In the genomic region with DNA sequence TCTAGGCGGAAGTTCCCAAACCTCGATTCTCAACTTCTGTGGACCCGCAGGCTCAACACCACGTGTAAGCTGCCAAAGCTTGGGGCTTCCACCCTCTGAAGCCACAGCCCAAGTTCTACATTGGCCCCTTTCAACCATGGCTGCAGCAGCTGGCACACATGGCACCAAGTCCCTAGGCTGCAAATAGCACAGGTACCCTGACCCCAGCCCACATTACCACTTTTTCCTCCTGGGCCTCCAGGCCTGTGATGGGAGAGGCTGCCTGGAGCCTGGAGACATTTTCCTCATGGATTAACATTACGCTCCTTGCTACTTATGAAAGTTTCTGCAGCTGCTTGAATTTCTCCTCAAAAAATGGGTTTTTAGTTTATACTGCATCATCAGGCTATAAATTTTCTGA, we compare ENCODE assay signal across 3 cellular contexts.
"Had no signal": no experiment of that assay in that cellular context is flagged by ENCODE, and none has a peak within 500 bp of the region (broad histone marks: within the 10 kb centered on the region; RNA-seq: fewer than 3 reads in every experiment).

No MANE protein-coding gene starts in this region.

- H3K4me3 ChIP-seq: GM12878 had no signal

- DNase-seq: GDM1, GF-D8 had no signal

- ATAC-seq: GM12878 had no signal
